21 cellular contexts compared by ENCODE assay signal in genomic region chr10:44362866-44363711, GRCh38. TPM values are rescaled to one million over a fixed set of nuclear protein-coding genes. Genes with fewer than 3 reads are reported as not detected.
DNase-seq lines count a peak whose midpoint lies in the region; ATAC-seq, FAIRE-seq and TF ChIP-seq lines count a peak whose summit lies in the region.
"Had no signal": no experiment of that assay in that cellular context is flagged by ENCODE, and none has a peak within 500 bp of the region (broad histone marks: within the 10 kb centered on the region; RNA-seq: fewer than 3 reads in every experiment).

No MANE protein-coding gene starts in this region.

- no peak overlapping the region for H3K4me3 ChIP-seq in HUES6 (ENCODE audit: low read depth, low read length)
- H3K4me3 ChIP-seq in H1 (ENCODE audit: extremely low read depth in 1 of 4, insufficient read depth in 2 of 4, low read depth in 3 of 4, low read length in 4 of 4) = no peak overlapping the region
- H3K4me3 ChIP-seq in neuronal stem cell (ENCODE audit: low read length in 2 of 2) = no peak overlapping the region
- no peak overlapping the region for H3K4me3 ChIP-seq in tibial artery

- H3K56ac ChIP-seq in H1 (replicated peaks; ENCODE audit: insufficient read length, low read depth, low read length) = no peak overlapping the region

- TF ChIP-seq EP300 in H1 (IDR thresholded peaks at IDR 0.05; ENCODE audit: borderline replicate concordance in 1 of 2, low read depth in 2 of 2, low read length in 2 of 2) = peak in 1 of 2 experiments; percentile 33; a peak in 1 of 3 replicates

- H3K9me3 ChIP-seq in HUES6 (ENCODE audit: control insufficient read depth, insufficient read depth, low read depth, low read length) (no peaks in the 10 kb centered on the region), H1 (ENCODE audit: insufficient read depth in 2 of 2, low read depth in 1 of 2, low read length in 1 of 2) (no peaks in the 10 kb centered on the region), neuronal stem cell (replicated peaks in 1 of 2; ENCODE audit: control insufficient read depth in 2 of 2, insufficient read depth in 1 of 2, low read depth in 1 of 2, low read length in 2 of 2) (no peaks in the 10 kb centered on the region), tibial artery (no peaks in the 10 kb centered on the region)
- H3K9me3 ChIP-seq: SK-N-SH had no signal

- H3K27me3 ChIP-seq in HUES6 (ENCODE audit: control insufficient read depth, insufficient read depth, low read length) (no peaks in the 10 kb centered on the region), H1 (replicated peaks in 1 of 4; ENCODE audit: control insufficient read depth in 3 of 4, extremely low read depth in 1 of 4, insufficient read depth in 3 of 4, low read length in 3 of 4) (no peaks in the 10 kb centered on the region; a peak in 1 of 7 replicates), neuronal stem cell (ENCODE audit: control insufficient read depth in 3 of 3, insufficient read depth in 3 of 3, low read depth in 1 of 3, low read length in 3 of 3) (no peaks in the 10 kb centered on the region), tibial artery (no peaks in the 10 kb centered on the region)

- H3K4me2 ChIP-seq in H1 (ENCODE audit: insufficient read depth in 1 of 2, low read depth in 2 of 2, low read length in 2 of 2) = 0 out of 4 replicates have a peak overlapping the region, but pooled peaks of 1 of the 2 experiments have one; percentile 25
- no peak overlapping the region for H3K4me2 ChIP-seq in neuronal stem cell (ENCODE audit: insufficient read depth, low read length, poor library complexity, severe bottlenecking)
- H3K4me2 ChIP-seq: SK-N-SH had no signal

- H3K18ac ChIP-seq in H1 (ENCODE audit: extremely low read depth, low read length) (peak overlapping the region; percentile 89; the same call in 1 of the 2 replicates), neuronal stem cell (ENCODE audit: low read length) (peak overlapping the region; percentile 68)

- WGBS in H1 (ENCODE audit: extremely low coverage in 1 of 2, insufficient coverage in 1 of 2, insufficient read length in 1 of 2, insufficient replicate concordance in 2 of 2, low coverage in 1 of 2, low lambda C conversion rate in 2 of 2, missing lambda C conversion rate in 1 of 2), 2 experiments = 71% methylated on average over 10 of the region's 13 CpGs; no CpG with 5 or more reads in 1 of the 2 experiments
- no CpG with 5 or more reads among the region's 13 CpGs for WGBS in neuronal stem cell (ENCODE audit: extremely low coverage in 2 of 2, insufficient read length in 2 of 2, insufficient replicate concordance in 1 of 2), 2 donors

- H4K20me1 ChIP-seq in H1 (replicated peaks in 1 of 2; ENCODE audit: control insufficient read depth in 1 of 2, insufficient read depth in 2 of 2, low read length in 2 of 2) = peaks cover 0 to 2% of the 10 kb centered on the region in 2 experiments

- peak overlapping the region; percentile 93; the same call in 1 of the 2 replicates for H2BK20ac ChIP-seq in H1 (ENCODE audit: low read length)

- TF ChIP-seq POLR2A in H1 (IDR thresholded peaks at IDR 0.05; ENCODE audit: control extremely low read depth in 1 of 2, low read depth in 2 of 2, low read length in 2 of 2) = no peak

- H3K23ac ChIP-seq in H1 (ENCODE audit: insufficient read length) (no peak overlapping the region), neuronal stem cell (ENCODE audit: low read depth, low read length, poor library complexity) (no peak overlapping the region)

- TF ChIP-seq RAD21 in H1 (IDR thresholded peaks at IDR 0.05 in 1 of 2, conservative IDR thresholded peaks at IDR 0.05 in 1 of 2; ENCODE audit: low read depth in 2 of 2, low read length in 2 of 2) = no peak

- CTCF ChIA-PET in H1 (lab: Charles Lee; ENCODE audit: partially characterized antibody) = interaction anchor here (0.7 to 2.6 kb wide), 6 partner anchors 10 to 52 kb away, joined by 3 to 10 read pairs (median 4); no protein-coding TSS in a partner anchor

- H3K4ac ChIP-seq in H1 (replicated peaks; ENCODE audit: insufficient read length, low read depth, low read length) = peak overlapping the region; percentile 46
- H3K4ac ChIP-seq in neuronal stem cell (ENCODE audit: low read length) = no peak overlapping the region

- no peak overlapping the region for H3K14ac ChIP-seq in H1 (ENCODE audit: insufficient read length)
- peak overlapping the region; percentile 65 for H3K14ac ChIP-seq in neuronal stem cell (ENCODE audit: low read length)

- H3K36me3 ChIP-seq in HUES6 (ENCODE audit: control insufficient read depth, insufficient read depth, low read length) (no peaks in the 10 kb centered on the region), H1 (ENCODE audit: control insufficient read depth in 2 of 4, insufficient read depth in 4 of 4, low read length in 3 of 4) (peaks cover 0 to 3% (median 0%) of the 10 kb centered on the region in 4 experiments; a peak in 1 of 8 replicates), neuronal stem cell (replicated peaks in 1 of 2; ENCODE audit: control insufficient read depth in 2 of 2, insufficient read depth in 2 of 2, low read length in 2 of 2) (no peaks in the 10 kb centered on the region), tibial artery (no peaks in the 10 kb centered on the region)

- H3K9ac ChIP-seq in HUES6 (ENCODE audit: low read length) = peak overlapping the region; percentile 1
- H3K9ac ChIP-seq in H1 (replicated peaks in 1 of 4; ENCODE audit: extremely low read depth in 1 of 4, low read depth in 3 of 4, low read length in 3 of 4) = no peak overlapping the region
- H3K9ac ChIP-seq in neuronal stem cell (ENCODE audit: low read depth, low read length, poor library complexity) = no peak overlapping the region
- H3K9ac ChIP-seq: SK-N-SH had no signal

- H3K79me1 ChIP-seq in H1 (ENCODE audit: low read depth, low read length) = no peaks in the 10 kb centered on the region
- H3K79me1 ChIP-seq in neuronal stem cell (ENCODE audit: low read depth, low read length) = no peaks in the 10 kb centered on the region

- H4K91ac ChIP-seq in H1 (replicated peaks; ENCODE audit: insufficient read length, low read length) = peak overlapping the region; percentile 87
- no peak overlapping the region for H4K91ac ChIP-seq in neuronal stem cell (ENCODE audit: low read depth, low read length, poor library complexity)

- ATAC-seq in HG02623 (IDR thresholded peaks at IDR 0.05; ENCODE audit: unreplicated experiment) (no peak), HG03342 (IDR thresholded peaks at IDR 0.05; ENCODE audit: unreplicated experiment) (no peak), GM21723 (IDR thresholded peaks at IDR 0.05; ENCODE audit: unreplicated experiment) (no peak)
- ATAC-seq: PC-3 had no signal

- peak overlapping the region; percentile 95; the same call in 1 of the 2 replicates for H2BK5ac ChIP-seq in H1 (ENCODE audit: low read depth, low read length)
- H2BK5ac ChIP-seq in neuronal stem cell (ENCODE audit: low read length) = no peak overlapping the region

- intact Hi-C loops in tibial artery (cut with DNase I; ENCODE audit: low total_unique reads) = no loop called here

- DNase-seq in H1 (ENCODE audit: low read depth in 1 of 2, low spot score in 2 of 2) (no peak), neuronal stem cell (ENCODE audit: low spot score) (no peak), tibial artery (no peak)
- DNase-seq: ACHN; C1 segment of cervical spinal cord; CD8-positive, alpha-beta memory T cell; NCI-H1436; NCI-H1930; NCI-H345; NCI-H524 treated with DMSO at 0.1 percent for 48 hours; PC-3; RPMI8226; SHP77 treated with DMSO at 0.1 percent for 48 hours; SK-N-SH had no signal

- no peak overlapping the region for H2AFZ ChIP-seq in H1 (ENCODE audit: low read length)
- no peak overlapping the region for H2AFZ ChIP-seq in neuronal stem cell (ENCODE audit: low read length)

- peak overlapping the region; percentile 24 for H4K5ac ChIP-seq in H1 (ENCODE audit: insufficient read length, low read depth, low read length)

- peak overlapping the region; percentile 62; the same call in 1 of the 2 replicates for H4K8ac ChIP-seq in H1 (ENCODE audit: extremely low read depth, insufficient read depth, low read length)
- no peak overlapping the region for H4K8ac ChIP-seq in neuronal stem cell (ENCODE audit: low read depth, low read length)

- POLR2A ChIA-PET in H1 (lab: Charles Lee; ENCODE audit: partially characterized antibody) = interaction anchor here (0.6 to 1.6 kb wide), 6 partner anchors 12 to 22 kb away, joined by 3 to 4 read pairs (median 3); no protein-coding TSS in a partner anchor

- H2BK12ac ChIP-seq in H1 (ENCODE audit: low read depth, low read length) = peak overlapping the region; percentile 99
- H2BK12ac ChIP-seq in neuronal stem cell (ENCODE audit: low read length) = no peak overlapping the region

- TF ChIP-seq CTCF in H1 (IDR thresholded peaks at IDR 0.05; ENCODE audit: control extremely low read depth in 1 of 3, insufficient read depth in 1 of 3, low read depth in 1 of 3, low read length in 3 of 3) (no peak), tibial artery (IDR thresholded peaks at IDR 0.05) (no peak)

- H3K79me2 ChIP-seq in H1 (ENCODE audit: control insufficient read depth in 1 of 2, insufficient read depth in 2 of 2, low read length in 2 of 2) = no peaks in the 10 kb centered on the region

- H3K27ac ChIP-seq in HUES6 (ENCODE audit: low read depth, low read length) (no peak overlapping the region), H1 (ENCODE audit: low read depth, low read length) (no peak overlapping the region), neuronal stem cell (replicated peaks; ENCODE audit: low read length) (no peak overlapping the region), tibial artery (no peak overlapping the region)

- H2BK15ac ChIP-seq in H1 (ENCODE audit: low read length) (peak overlapping the region; percentile 83; the same call in 1 of the 2 replicates), neuronal stem cell (ENCODE audit: low read length) (no peak overlapping the region)

- peak; percentile 13 for FAIRE-seq in H1 (lab: Jason Lieb, UNC)
- FAIRE-seq: D721Med, GM12892, GM18507 had no signal

- peak overlapping the region; percentile 96; the same call in 1 of the 2 replicates for H2AK5ac ChIP-seq in H1 (ENCODE audit: low read depth, low read length)
- peak overlapping the region; percentile 81 for H2AK5ac ChIP-seq in neuronal stem cell (ENCODE audit: low read depth, low read length)

- H2BK120ac ChIP-seq in H1 (replicated peaks; ENCODE audit: low read depth, low read length) (peak overlapping the region; percentile 81), neuronal stem cell (ENCODE audit: low read depth, low read length) (no peak overlapping the region)

- H3K23me2 ChIP-seq in H1 (ENCODE audit: low read depth, low read length) = no peaks in the 10 kb centered on the region; the same call in 1 of the 2 replicates

- H3K4me1 ChIP-seq in HUES6 (ENCODE audit: control insufficient read depth, insufficient read depth, low read length) (peaks cover 28% of the 10 kb centered on the region), H1 (replicated peaks in 1 of 4; ENCODE audit: control insufficient read depth in 3 of 4, insufficient read depth in 4 of 4, low read length in 3 of 4) (peaks cover 0 to 21% (median 3%) of the 10 kb centered on the region in 4 experiments; a peak in 4 of 7 replicates), neuronal stem cell (ENCODE audit: control insufficient read depth in 2 of 2, insufficient read depth in 1 of 2, low read depth in 1 of 2, low read length in 2 of 2) (peaks cover 0 to 3% of the 10 kb centered on the region in 2 donors), tibial artery (no peaks in the 10 kb centered on the region)

RNA-seq across cellular contexts. Expression of gene CXCL12, which starts 21.8 kb away (rescaled TPM):
- total RNA-seq in H1 (2021; fragmentation: NEBNext Ultra II Directional; extraction: Animal tissue kit (Norgen Biotek cat#: 25700)) = 48.0 and 51.4 TPM in 2 replicates
- 53.8 and 79.9 TPM in 2 replicates for polyA plus RNA-seq in H1 (2011; rRNA removed)
- 46.6 TPM for polyA plus RNA-seq in H1 (2011; cell fraction: cytosol; rRNA removed)
- polyA plus RNA-seq in H1 (2011; cell fraction: nucleus; rRNA removed) = 67.1 TPM
- polyA plus RNA-seq in H1 (2012, experiment 1 of 2) = 33.5 to 42.8 TPM (median 37.2 TPM) in 4 replicates
- polyA plus RNA-seq in H1 (2012, experiment 2 of 2) = 30.6 TPM
- polyA plus RNA-seq in H1 (2013, experiment 1 of 2) = 68.4 TPM
- 78.8 TPM for polyA plus RNA-seq in H1 (2013, experiment 2 of 2)
- polyA minus RNA-seq in H1 (2011; rRNA and poly(A)+ RNA removed) = 21.6 and 32.5 TPM in 2 replicates
- polyA minus RNA-seq in H1 (2011; cell fraction: cytosol; rRNA and poly(A)+ RNA removed) = 25.7 TPM
- 36.3 TPM for polyA minus RNA-seq in H1 (2011; cell fraction: nucleus; rRNA and poly(A)+ RNA removed)
- polyA plus RNA-seq in neuronal stem cell (2013, experiment 1 of 2) = 0.54 TPM
- polyA plus RNA-seq in neuronal stem cell (2013, experiment 2 of 2) = 0.64 TPM
- total RNA-seq: CD8-positive, alpha-beta memory T cell had no signal
- polyA plus RNA-seq: CD8-positive, alpha-beta memory T cell had no signal
